13 cellular contexts compared by ENCODE assay signal in the genomic region with DNA sequence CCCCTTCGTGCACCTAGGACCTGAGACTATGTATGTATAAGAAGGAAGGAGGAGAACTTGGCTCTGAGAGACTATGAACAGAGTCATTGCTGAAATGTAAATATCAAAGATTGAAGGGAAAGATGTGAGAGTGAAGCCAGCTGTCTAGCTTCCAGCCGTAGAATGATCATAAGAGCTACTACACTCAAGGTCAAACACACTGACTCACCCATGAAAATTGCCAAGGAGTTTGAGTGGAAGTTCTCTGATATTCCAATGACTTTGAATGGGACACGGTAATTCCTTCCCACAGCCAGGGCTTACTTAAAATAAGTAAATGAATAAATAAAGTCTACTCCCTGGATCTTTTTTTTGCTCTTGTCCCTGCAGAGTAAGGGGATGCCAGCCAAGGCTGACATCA.
DNase-seq lines count a peak whose midpoint lies in the region; ATAC-seq and TF ChIP-seq lines count a peak whose summit lies in the region.
"Had no signal": no experiment of that assay in that cellular context is flagged by ENCODE, and none has a peak within 500 bp of the region (broad histone marks: within the 10 kb centered on the region; RNA-seq: fewer than 3 reads in every experiment).

No MANE protein-coding gene starts in this region.

- no peak overlapping the region for H3K4me3 ChIP-seq in heart right ventricle
- H3K4me3 ChIP-seq: prostate gland, SJSA1 had no signal

- TF ChIP-seq CTCF in heart right ventricle (IDR thresholded peaks at IDR 0.05): no peak

- H3K4me1 ChIP-seq in heart right ventricle: peaks cover 0 to 53% (median 26%) of the 10 kb centered on the region in 9 donors

- H3K27ac ChIP-seq in heart right ventricle: peak overlapping the region in 4 of 10 donors; percentile 14 to 35 (median 31)
- H3K27ac ChIP-seq: prostate gland, SJSA1 had no signal

- intact Hi-C loops in heart right ventricle (cut with DNase I): no loop called here

- no peaks in the 10 kb centered on the region for H3K27me3 ChIP-seq in heart right ventricle
- H3K27me3 ChIP-seq: SJSA1 had no signal

- ATAC-seq in SK-N-SH treated with all-trans-retinoic acid at 6 μM for 48 hours (peak; percentile 79), heart right ventricle (peak; percentile 25 to 88 (median 52)), HG02938 (IDR thresholded peaks at IDR 0.05; ENCODE audit: unreplicated experiment) (no peak)

- DNase-seq in EL (peak; percentile 76), heart right ventricle (no peak), renal cortical epithelial cell (ENCODE audit: low read depth) (peak; percentile 50), OCI-M2 (lab: John Stamatoyannopoulos, UW; ENCODE audit: unreplicated experiment) (no peak), amygdala (lab: John Stamatoyannopoulos, UW) (no peak), UCSD-AML1 (lab: John Stamatoyannopoulos, UW; ENCODE audit: unreplicated experiment) (no peak)
- DNase-seq: activated CD4-positive, alpha-beta T cell treated with anti-CD3 and anti-CD28 coated beads, Interleukin-2, amount 10 ng/mL, durations not matched to agents 7 days and 5 days; activated naive CD4-positive, alpha-beta T cell treated with anti-CD3 and anti-CD28 coated beads for 36 hours; NCI-H187 treated with DMSO at 0.1 percent for 48 hours had no signal

- WGBS in heart right ventricle, 2 donors: 36 to 39% methylated on average over 3 of the region's 3 CpGs

- no peaks in the 10 kb centered on the region for H3K9me3 ChIP-seq in heart right ventricle
- H3K9me3 ChIP-seq: prostate gland, SJSA1 had no signal

- no peaks in the 10 kb centered on the region for H3K36me3 ChIP-seq in heart right ventricle
- H3K36me3 ChIP-seq: prostate gland had no signal

TF ChIP-seq in SK-N-SH treated with all-trans-retinoic acid at 6 μM for 48 hours, 23 proteins besides CTCF, POLR2A, EP300 and RAD21:
- TF ChIP-seq ESRRG (CRISPR knock-in tag; IDR thresholded peaks at IDR 0.05): no peak
- TF ChIP-seq, protein P1, sequence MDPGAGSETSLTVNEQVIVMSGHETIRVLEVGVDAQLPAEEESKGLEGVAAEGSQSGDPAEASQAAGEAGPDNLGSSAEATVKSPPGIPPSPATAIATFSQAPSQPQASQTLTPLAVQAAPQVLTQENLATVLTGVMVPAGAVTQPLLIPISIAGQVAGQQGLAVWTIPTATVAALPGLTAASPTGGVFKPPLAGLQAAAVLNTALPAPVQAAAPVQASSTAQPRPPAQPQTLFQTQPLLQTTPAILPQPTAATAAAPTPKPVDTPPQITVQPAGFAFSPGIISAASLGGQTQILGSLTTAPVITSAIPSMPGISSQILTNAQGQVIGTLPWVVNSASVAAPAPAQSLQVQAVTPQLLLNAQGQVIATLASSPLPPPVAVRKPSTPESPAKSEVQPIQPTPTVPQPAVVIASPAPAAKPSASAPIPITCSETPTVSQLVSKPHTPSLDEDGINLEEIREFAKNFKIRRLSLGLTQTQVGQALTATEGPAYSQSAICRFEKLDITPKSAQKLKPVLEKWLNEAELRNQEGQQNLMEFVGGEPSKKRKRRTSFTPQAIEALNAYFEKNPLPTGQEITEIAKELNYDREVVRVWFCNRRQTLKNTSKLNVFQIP (CRISPR knock-in tag; IDR thresholded peaks at IDR 0.05; ENCODE audit: borderline replicate concordance, low read depth): no peak
- no peak for TF ChIP-seq SNAI2 (CRISPR knock-in tag; IDR thresholded peaks at IDR 0.05)
- no peak for TF ChIP-seq ZFP3 (CRISPR knock-in tag; IDR thresholded peaks at IDR 0.05)
- TF ChIP-seq ARNTL (CRISPR knock-in tag; IDR thresholded peaks at IDR 0.05; ENCODE audit: borderline replicate concordance, low read depth): no peak
- TF ChIP-seq, protein P2, sequence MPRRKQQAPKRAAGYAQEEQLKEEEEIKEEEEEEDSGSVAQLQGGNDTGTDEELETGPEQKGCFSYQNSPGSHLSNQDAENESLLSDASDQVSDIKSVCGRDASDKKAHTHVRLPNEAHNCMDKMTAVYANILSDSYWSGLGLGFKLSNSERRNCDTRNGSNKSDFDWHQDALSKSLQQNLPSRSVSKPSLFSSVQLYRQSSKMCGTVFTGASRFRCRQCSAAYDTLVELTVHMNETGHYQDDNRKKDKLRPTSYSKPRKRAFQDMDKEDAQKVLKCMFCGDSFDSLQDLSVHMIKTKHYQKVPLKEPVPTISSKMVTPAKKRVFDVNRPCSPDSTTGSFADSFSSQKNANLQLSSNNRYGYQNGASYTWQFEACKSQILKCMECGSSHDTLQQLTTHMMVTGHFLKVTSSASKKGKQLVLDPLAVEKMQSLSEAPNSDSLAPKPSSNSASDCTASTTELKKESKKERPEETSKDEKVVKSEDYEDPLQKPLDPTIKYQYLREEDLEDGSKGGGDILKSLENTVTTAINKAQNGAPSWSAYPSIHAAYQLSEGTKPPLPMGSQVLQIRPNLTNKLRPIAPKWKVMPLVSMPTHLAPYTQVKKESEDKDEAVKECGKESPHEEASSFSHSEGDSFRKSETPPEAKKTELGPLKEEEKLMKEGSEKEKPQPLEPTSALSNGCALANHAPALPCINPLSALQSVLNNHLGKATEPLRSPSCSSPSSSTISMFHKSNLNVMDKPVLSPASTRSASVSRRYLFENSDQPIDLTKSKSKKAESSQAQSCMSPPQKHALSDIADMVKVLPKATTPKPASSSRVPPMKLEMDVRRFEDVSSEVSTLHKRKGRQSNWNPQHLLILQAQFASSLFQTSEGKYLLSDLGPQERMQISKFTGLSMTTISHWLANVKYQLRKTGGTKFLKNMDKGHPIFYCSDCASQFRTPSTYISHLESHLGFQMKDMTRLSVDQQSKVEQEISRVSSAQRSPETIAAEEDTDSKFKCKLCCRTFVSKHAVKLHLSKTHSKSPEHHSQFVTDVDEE (CRISPR knock-in tag; IDR thresholded peaks at IDR 0.05): no peak
- TF ChIP-seq ZFP30 (CRISPR knock-in tag; IDR thresholded peaks at IDR 0.05): no peak
- TF ChIP-seq BACH2 (CRISPR knock-in tag; IDR thresholded peaks at IDR 0.05; ENCODE audit: borderline replicate concordance): no peak
- TF ChIP-seq GLIS3 (CRISPR knock-in tag; IDR thresholded peaks at IDR 0.05): no peak
- TF ChIP-seq RARB (CRISPR knock-in tag; IDR thresholded peaks at IDR 0.05): no peak
- TF ChIP-seq, protein P3, sequence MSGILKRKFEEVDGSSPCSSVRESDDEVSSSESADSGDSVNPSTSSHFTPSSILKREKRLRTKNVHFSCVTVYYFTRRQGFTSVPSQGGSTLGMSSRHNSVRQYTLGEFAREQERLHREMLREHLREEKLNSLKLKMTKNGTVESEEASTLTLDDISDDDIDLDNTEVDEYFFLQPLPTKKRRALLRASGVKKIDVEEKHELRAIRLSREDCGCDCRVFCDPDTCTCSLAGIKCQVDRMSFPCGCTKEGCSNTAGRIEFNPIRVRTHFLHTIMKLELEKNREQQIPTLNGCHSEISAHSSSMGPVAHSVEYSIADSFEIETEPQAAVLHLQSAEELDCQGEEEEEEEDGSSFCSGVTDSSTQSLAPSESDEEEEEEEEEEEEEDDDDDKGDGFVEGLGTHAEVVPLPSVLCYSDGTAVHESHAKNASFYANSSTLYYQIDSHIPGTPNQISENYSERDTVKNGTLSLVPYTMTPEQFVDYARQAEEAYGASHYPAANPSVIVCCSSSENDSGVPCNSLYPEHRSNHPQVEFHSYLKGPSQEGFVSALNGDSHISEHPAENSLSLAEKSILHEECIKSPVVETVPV (CRISPR knock-in tag; IDR thresholded peaks at IDR 0.05): no peak
- TF ChIP-seq ZC3H10 (CRISPR knock-in tag; IDR thresholded peaks at IDR 0.05): no peak
- no peak for TF ChIP-seq TCF4 (CRISPR knock-in tag; IDR thresholded peaks at IDR 0.05; ENCODE audit: borderline replicate concordance)
- TF ChIP-seq OSR1 (CRISPR knock-in tag; IDR thresholded peaks at IDR 0.05): no peak
- TF ChIP-seq CSDC2 (CRISPR knock-in tag; IDR thresholded peaks at IDR 0.05): no peak

Comparison
In these comparisons a context has a peak if more than half of its experiments do, and no peak if none do; other contexts are left out.
1. DNase-seq: peak in EL (single experiment) and renal cortical epithelial cell (single experiment); none in heart right ventricle (0 of 2), OCI-M2 (single experiment), amygdala (0 of 56) and UCSD-AML1 (single experiment).